ENCODE assay signal across 19 cellular contexts in genomic region chrX:23644744-23645143, GRCh38. TPM values are rescaled to one million over a fixed set of nuclear protein-coding genes. Genes with fewer than 3 reads are reported as not detected.
DNase-seq lines count a peak whose midpoint lies in the region; ATAC-seq and TF ChIP-seq lines count a peak whose summit lies in the region.
"Had no signal": no experiment of that assay in that cellular context is flagged by ENCODE, and none has a peak within 500 bp of the region (broad histone marks: within the 10 kb centered on the region; RNA-seq: fewer than 3 reads in every experiment).

No MANE protein-coding gene starts in this region.

- no peak for TF ChIP-seq EP300 in ovary (IDR thresholded peaks at IDR 0.05)

- H3K27me3 ChIP-seq in right cardiac atrium (ENCODE audit: control insufficient read depth, insufficient read depth) (no peaks in the 10 kb centered on the region), heart right ventricle (no peaks in the 10 kb centered on the region), body of pancreas (no peaks in the 10 kb centered on the region), ovary (no peaks in the 10 kb centered on the region), testis (no peaks in the 10 kb centered on the region)
- H3K27me3 ChIP-seq: BE2C, BLaER1 had no signal

- WGBS in right cardiac atrium: 59% methylated on average over 9 of the region's 9 CpGs
- 83 to 87% methylated on average over 5 of the region's 9 CpGs for WGBS in heart right ventricle, 2 donors
- 15 to 18% methylated on average over 9 of the region's 9 CpGs for WGBS in body of pancreas, 2 donors
- 40 to 60% (median 53%) methylated on average over 9 of the region's 9 CpGs for WGBS in ovary, 3 donors
- WGBS in testis, 2 donors: 44 to 49% methylated on average over 9 of the region's 9 CpGs

- H3K27ac ChIP-seq in right cardiac atrium (ENCODE audit: low read length) (no peak overlapping the region), heart right ventricle (no peak overlapping the region), body of pancreas (peak overlapping the region in 3 of 4 donors; percentile 15 to 79 (median 73)), ovary (no peak overlapping the region), testis (no peak overlapping the region)
- H3K27ac ChIP-seq: BLaER1 had no signal

- intact Hi-C loops in right cardiac atrium (cut with DNase I): no loop called here
- intact Hi-C loops in heart right ventricle (cut with DNase I): no loop called here
- intact Hi-C loops in body of pancreas (cut with DNase I): no loop called here
- intact Hi-C loops in ovary (cut with DNase I): no loop called here
- intact Hi-C loops in testis (cut with DNase I; ENCODE audit: low total_unique reads): no loop called here

- no peak for ATAC-seq in right cardiac atrium
- no peak for ATAC-seq in heart right ventricle
- ATAC-seq in body of pancreas: peak; percentile 99
- ATAC-seq in GM21360 (IDR thresholded peaks at IDR 0.05; ENCODE audit: unreplicated experiment): no peak

- peak in 2 of 3 donors; percentile 15 to 43 for TF ChIP-seq POLR2A in body of pancreas (IDR thresholded peaks at IDR 0.05)
- TF ChIP-seq POLR2A in ovary (IDR thresholded peaks at IDR 0.05): no peak
- TF ChIP-seq POLR2A in testis (IDR thresholded peaks at IDR 0.05): no peak

- TF ChIP-seq CTCF in heart right ventricle (IDR thresholded peaks at IDR 0.05) (no peak), body of pancreas (IDR thresholded peaks at IDR 0.05) (no peak), ovary (IDR thresholded peaks at IDR 0.05) (no peak), testis (IDR thresholded peaks at IDR 0.05) (no peak)

- no peaks in the 10 kb centered on the region for H3K9me3 ChIP-seq in right cardiac atrium (ENCODE audit: control insufficient read depth, low read length)
- peaks cover 0 to 14% (median 0%) of the 10 kb centered on the region in 11 donors for H3K9me3 ChIP-seq in heart right ventricle
- H3K9me3 ChIP-seq in body of pancreas: no peaks in the 10 kb centered on the region
- H3K9me3 ChIP-seq in ovary: no peaks in the 10 kb centered on the region
- H3K9me3 ChIP-seq in testis: no peaks in the 10 kb centered on the region
- H3K9me3 ChIP-seq: BE2C had no signal

- H3K4me1 ChIP-seq in right cardiac atrium (ENCODE audit: control insufficient read depth, insufficient read depth, low read length) (no peaks in the 10 kb centered on the region), heart right ventricle (no peaks in the 10 kb centered on the region), body of pancreas (peaks cover 35% of the 10 kb centered on the region), ovary (ENCODE audit: insufficient read depth) (no peaks in the 10 kb centered on the region), testis (no peaks in the 10 kb centered on the region)
- H3K4me1 ChIP-seq: BE2C, BLaER1 had no signal

- no peak overlapping the region for H3K4me3 ChIP-seq in right cardiac atrium (ENCODE audit: low read length)
- H3K4me3 ChIP-seq in heart right ventricle: no peak overlapping the region
- no peak overlapping the region for H3K4me3 ChIP-seq in body of pancreas
- no peak overlapping the region for H3K4me3 ChIP-seq in ovary
- H3K4me3 ChIP-seq in testis: no peak overlapping the region
- H3K4me3 ChIP-seq: BLaER1 had no signal

- DNase-seq in right cardiac atrium (peak in 2 of 3 donors; percentile 55 to 56), heart right ventricle (no peak), body of pancreas (peak; percentile 68 to 88 (median 79)), ovary (peak; percentile 42 to 66 (median 50)), testis (peak; percentile 30), SIG-M5 (lab: John Stamatoyannopoulos, UW) (no peak), DMS 273 treated with DMSO at 0.1 percent for 48 hours (lab: John Stamatoyannopoulos, UW) (no peak)
- DNase-seq: 8988T; ACHN; BE2C; C1 segment of cervical spinal cord; CD4-positive, alpha-beta memory T cell; CD4-positive, CD25-positive, alpha-beta regulatory T cell; CD8-positive, alpha-beta memory T cell; COR-L47; DMS79 treated with DMSO at 0.1 percent for 48 hours; GF-D8 had no signal

- no peaks in the 10 kb centered on the region for H3K36me3 ChIP-seq in heart right ventricle
- no peaks in the 10 kb centered on the region for H3K36me3 ChIP-seq in body of pancreas (replicated peaks in 1 of 2; ENCODE audit: insufficient read depth in 1 of 2, low read depth in 2 of 2)
- no peaks in the 10 kb centered on the region for H3K36me3 ChIP-seq in ovary
- no peaks in the 10 kb centered on the region for H3K36me3 ChIP-seq in testis (ENCODE audit: low read depth, missing control alignments)
- H3K36me3 ChIP-seq: BE2C, BLaER1 had no signal

RNA-seq across cellular contexts. Expression of gene PRDX4, which starts 22.5 kb away (rescaled TPM):
- total RNA-seq in right cardiac atrium (10 to 100 TPM; 71.9 to 83.6 (median 78.0) TPM), heart right ventricle (10 to 100 TPM; 27.3 to 81.8 (median 38.8) TPM), body of pancreas (100 to 1,000 TPM; 282 to 409 TPM), ovary (100 to 1,000 TPM in 1 of 7 donors, 10 to 100 TPM in 6; 60.0 to 146 (median 73.2) TPM), testis (100 to 1,000 TPM; 214 to 218 TPM)
- polyA plus RNA-seq in right cardiac atrium (88.4 TPM), heart right ventricle (100 to 1,000 TPM in 1 of 2 donors, 10 to 100 TPM in 1; 15.3 to 134 TPM), ovary (100 to 1,000 TPM; 102 to 142 TPM), testis (ENCODE audit: insufficient read depth, low read depth, low replicate concordance) (211 TPM)

Comparison
In these comparisons a context has a peak if more than half of its experiments do, and no peak if none do; other contexts are left out.
1. DNase-seq: peak in right cardiac atrium (2 of 3), body of pancreas (4 of 4), ovary (5 of 5) and testis (single experiment); none in heart right ventricle (0 of 2), SIG-M5 (single experiment) and DMS 273 treated with DMSO at 0.1 percent for 48 hours (single experiment).
2. H3K27ac ChIP-seq: peak in body of pancreas (3 of 4); none in right cardiac atrium (single experiment), heart right ventricle (0 of 10), ovary (0 of 2) and testis (0 of 2).
3. POLR2A ChIP-seq: peak in body of pancreas (2 of 3); none in ovary (single experiment) and testis (single experiment).